ENCODE assay signal across 27 cellular contexts in the genomic region with DNA sequence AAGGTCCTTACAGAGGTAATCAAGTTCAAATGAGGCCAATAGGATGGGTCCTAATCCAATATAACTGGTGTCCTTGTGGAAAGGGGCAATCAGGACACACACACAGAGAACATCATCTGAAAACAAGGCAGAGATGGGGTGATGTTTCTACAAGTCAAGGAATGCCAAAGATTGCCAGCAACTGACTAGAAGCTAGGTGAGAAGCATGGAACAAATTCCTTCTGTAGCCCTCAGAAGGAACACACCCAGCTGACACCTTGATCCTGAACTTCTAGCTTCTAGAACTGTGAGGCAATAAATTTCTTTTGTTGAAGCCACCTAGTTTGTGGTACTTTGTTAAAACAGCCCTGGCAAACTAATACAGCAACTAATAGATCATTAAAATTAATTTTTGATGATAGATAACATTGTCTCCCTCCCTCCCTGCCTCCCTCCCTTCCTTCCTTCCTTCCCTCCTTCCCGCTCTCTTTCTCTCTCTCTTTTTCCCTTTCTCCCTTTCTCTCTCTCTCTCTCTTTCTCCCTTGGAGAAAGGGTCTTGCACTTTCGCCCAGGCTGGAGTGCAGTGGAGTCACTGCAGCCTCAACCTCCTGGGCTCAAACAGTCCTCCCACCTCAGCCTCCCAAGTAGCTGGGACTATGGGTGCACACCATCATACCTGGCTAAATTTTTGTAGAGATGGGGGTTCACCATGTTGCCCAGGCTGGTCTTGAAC. TPM values are rescaled to one million over a fixed set of nuclear protein-coding genes. Genes with fewer than 3 reads are reported as not detected.
DNase-seq lines count a peak whose midpoint lies in the region; ATAC-seq, FAIRE-seq and TF ChIP-seq lines count a peak whose summit lies in the region.
"Had no signal": no experiment of that assay in that cellular context is flagged by ENCODE, and none has a peak within 500 bp of the region (broad histone marks: within the 10 kb centered on the region; RNA-seq: fewer than 3 reads in every experiment).

No MANE protein-coding gene starts in this region.

- no peaks in the 10 kb centered on the region for H3K27me3 ChIP-seq in bronchial epithelial cell (ENCODE audit: control insufficient read depth, insufficient read depth, low read length)
- H3K27me3 ChIP-seq in esophagus muscularis mucosa: no peaks in the 10 kb centered on the region

- no peak for TF ChIP-seq EP300 in esophagus muscularis mucosa (IDR thresholded peaks at IDR 0.05)

- FAIRE-seq in bronchial epithelial cell (lab: Jason Lieb, UNC): peak; percentile 23
- FAIRE-seq: GM12891, GM18507, GM19239 had no signal

- DNase-seq in activated naive CD8-positive, alpha-beta T cell treated with anti-CD3 and anti-CD28 coated beads for 36 hours: no peak
- DNase-seq in bronchial epithelial cell (ENCODE audit: low read depth) (peak; percentile 18), esophagus muscularis mucosa (ENCODE audit: extremely low spot score) (peak; percentile 75), OCI-M2 (lab: John Stamatoyannopoulos, UW; ENCODE audit: unreplicated experiment) (no peak)
- DNase-seq in naive thymus-derived CD8-positive, alpha-beta T cell: no peak
- DNase-seq: C1 segment of cervical spinal cord; Calu3; CD4-positive, alpha-beta memory T cell; COR-L47; DMS53; DMS79 treated with DMSO at 0.1 percent for 48 hours; GF-D8; H9; HFFc6 had no signal

- no peak for TF ChIP-seq POLR2A in esophagus muscularis mucosa (IDR thresholded peaks at IDR 0.05; ENCODE audit: low read depth)

- peaks cover 14% of the 10 kb centered on the region for H3K9me3 Mint-ChIP-seq in activated naive CD8-positive, alpha-beta T cell (ENCODE audit: low read depth)
- peaks cover 15% of the 10 kb centered on the region for H3K9me3 Mint-ChIP-seq in activated naive CD8-positive, alpha-beta T cell treated with anti-CD3 and anti-CD28 coated beads for 36 hours
- H3K9me3 Mint-ChIP-seq in naive thymus-derived CD8-positive, alpha-beta T cell: peaks cover 9 to 25% (median 15%) of the 10 kb centered on the region in 9 donors

- peaks cover 0 to 14% (median 10%) of the 10 kb centered on the region in 4 donors for H3K9me3 ChIP-seq in esophagus muscularis mucosa

- H3K36me3 Mint-ChIP-seq in activated naive CD8-positive, alpha-beta T cell: peaks cover 19% of the 10 kb centered on the region
- H3K36me3 Mint-ChIP-seq in activated naive CD8-positive, alpha-beta T cell treated with anti-CD3 and anti-CD28 coated beads for 36 hours: peaks cover 45% of the 10 kb centered on the region
- peaks cover 14 to 36% (median 30%) of the 10 kb centered on the region in 3 donors for H3K36me3 Mint-ChIP-seq in naive thymus-derived CD8-positive, alpha-beta T cell

- H3K27ac Mint-ChIP-seq in activated naive CD8-positive, alpha-beta T cell: peak overlapping the region; percentile 61
- H3K27ac Mint-ChIP-seq in activated naive CD8-positive, alpha-beta T cell treated with anti-CD3 and anti-CD28 coated beads for 36 hours: no peak overlapping the region
- peak overlapping the region in 7 of 10 donors; percentile 9 to 71 (median 31) for H3K27ac Mint-ChIP-seq in naive thymus-derived CD8-positive, alpha-beta T cell
- H3K27ac Mint-ChIP-seq: CD4-positive, alpha-beta memory T cell; GM23338; H9; HFFc6 had no signal

- 86% methylated on average over 2 of the region's 2 CpGs for WGBS in esophagus muscularis mucosa

- intact Hi-C loops in esophagus muscularis mucosa (cut with DNase I): no loop called here

- H3K4me3 Mint-ChIP-seq in activated naive CD8-positive, alpha-beta T cell: no peak overlapping the region
- H3K4me3 Mint-ChIP-seq in activated naive CD8-positive, alpha-beta T cell treated with anti-CD3 and anti-CD28 coated beads for 36 hours: no peak overlapping the region
- H3K4me3 Mint-ChIP-seq in naive thymus-derived CD8-positive, alpha-beta T cell: peak overlapping the region in 1 of 10 donors; percentile 58
- H3K4me3 Mint-ChIP-seq: CD4-positive, alpha-beta memory T cell; GM23338; H9; HFFc6 had no signal

- TF ChIP-seq CTCF in bronchial epithelial cell (IDR thresholded peaks at IDR 0.05; ENCODE audit: insufficient read depth, low read length, severe bottlenecking): no peak
- TF ChIP-seq CTCF in esophagus muscularis mucosa (IDR thresholded peaks at IDR 0.05): no peak

- no peaks in the 10 kb centered on the region for H3K27me3 Mint-ChIP-seq in activated naive CD8-positive, alpha-beta T cell
- no peaks in the 10 kb centered on the region for H3K27me3 Mint-ChIP-seq in activated naive CD8-positive, alpha-beta T cell treated with anti-CD3 and anti-CD28 coated beads for 36 hours
- H3K27me3 Mint-ChIP-seq in naive thymus-derived CD8-positive, alpha-beta T cell: peaks cover 0 to under 1% (median 0%) of the 10 kb centered on the region in 5 donors

- POLR2A ChIA-PET in naive thymus-derived CD8-positive, alpha-beta T cell (lab: Charles Lee): interaction anchor here (12.5 kb wide), 1 partner anchor 13 kb away, joined by 668 read pairs; the partner anchor contains the start of gene CD8A

- no peak overlapping the region for H3K4me3 ChIP-seq in bronchial epithelial cell (ENCODE audit: low read depth, low read length)
- no peak overlapping the region for H3K4me3 ChIP-seq in esophagus muscularis mucosa
- H3K4me3 ChIP-seq: GM23338 had no signal

- H3K4me1 Mint-ChIP-seq in activated naive CD8-positive, alpha-beta T cell (ENCODE audit: low read depth): peaks cover 26% of the 10 kb centered on the region
- H3K4me1 Mint-ChIP-seq in activated naive CD8-positive, alpha-beta T cell treated with anti-CD3 and anti-CD28 coated beads for 36 hours: peaks cover 22% of the 10 kb centered on the region
- peaks cover 9 to 34% (median 26%) of the 10 kb centered on the region in 4 donors for H3K4me1 Mint-ChIP-seq in naive thymus-derived CD8-positive, alpha-beta T cell
- H3K4me1 Mint-ChIP-seq: CD4-positive, alpha-beta memory T cell; GM23338; H9 had no signal

- H3K36me3 ChIP-seq in bronchial epithelial cell (ENCODE audit: control insufficient read depth, insufficient read depth, low read length) (no peaks in the 10 kb centered on the region), esophagus muscularis mucosa (no peaks in the 10 kb centered on the region)

- no peak overlapping the region for H3K27ac ChIP-seq in esophagus muscularis mucosa (replicated peaks in 1 of 4)

- no peak for ATAC-seq in naive thymus-derived CD8-positive, alpha-beta T cell
- no peak for ATAC-seq in GM19467 (IDR thresholded peaks at IDR 0.05; ENCODE audit: unreplicated experiment)
- no peak for ATAC-seq in GM18511 (IDR thresholded peaks at IDR 0.05; ENCODE audit: unreplicated experiment)
- ATAC-seq: GM23338, HCT116 had no signal

- no peaks in the 10 kb centered on the region for H3K4me1 ChIP-seq in esophagus muscularis mucosa

RNA-seq across cellular contexts. Expression of gene CD8A, which starts 10.3 kb away (rescaled TPM):
- total RNA-seq in activated naive CD8-positive, alpha-beta T cell treated with anti-CD3 and anti-CD28 coated beads for 36 hours: 100 to 1,000 TPM; 356 to 357 TPM
- total RNA-seq in bronchial epithelial cell (under 0.01 TPM in 2 replicates), esophagus muscularis mucosa (1 to 10 TPM in 3 of 4 donors, under 1 TPM in 1; 0.83 to 5.5 (median 1.1) TPM)
- 100 to 1,000 TPM; 272 to 273 TPM for total RNA-seq in naive thymus-derived CD8-positive, alpha-beta T cell
- 1,000 to 10,000 TPM in 1 of 3 donors, 100 to 1,000 TPM in 2; 885 to 1,018 (median 934) TPM for polyA plus RNA-seq in naive thymus-derived CD8-positive, alpha-beta T cell
- total RNA-seq: A172, A673, Daoy, H4, H9, HFFc6 had no signal
- polyA plus RNA-seq: BJ had no signal

Comparison
In these comparisons a context has a peak if more than half of its experiments do, and no peak if none do; other contexts are left out.
1. DNase-seq: peak in bronchial epithelial cell (single experiment) and esophagus muscularis mucosa (single experiment); none in activated naive CD8-positive, alpha-beta T cell treated with anti-CD3 and anti-CD28 coated beads for 36 hours (single experiment), naive thymus-derived CD8-positive, alpha-beta T cell (0 of 10) and OCI-M2 (single experiment).
2. RNA of gene CD8A, which starts 10.3 kb away (total RNA-seq): 356 to 357 TPM in activated naive CD8-positive, alpha-beta T cell treated with anti-CD3 and anti-CD28 coated beads for 36 hours and 272 to 273 TPM in naive thymus-derived CD8-positive, alpha-beta T cell; 0.83 to 5.5 TPM in esophagus muscularis mucosa and under 0.01 TPM in bronchial epithelial cell; every median in the first group is over 10 times any median in the second.